In the genomic region with DNA sequence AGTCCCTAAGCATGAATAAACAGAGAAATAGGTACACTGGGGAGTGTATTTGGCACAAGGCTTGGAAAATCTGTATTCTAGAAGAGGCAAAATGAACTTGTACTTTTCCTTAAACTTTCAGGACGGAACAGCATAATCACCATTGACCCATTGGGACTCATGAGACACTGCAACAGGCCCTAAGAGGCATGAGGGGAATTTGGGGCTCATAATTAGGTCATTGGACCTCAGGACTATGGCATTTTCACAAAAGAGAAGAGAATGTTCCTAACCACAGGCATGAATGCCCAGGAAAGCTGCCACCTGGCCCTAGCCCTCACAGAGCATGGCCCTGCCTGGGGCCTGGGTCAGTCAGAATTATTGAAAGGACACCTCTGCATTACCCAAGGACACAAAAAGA, we compare ENCODE assay signal across 26 cellular contexts.
"Had no signal": no experiment of that assay in that cellular context is flagged by ENCODE, and none has a peak within 500 bp of the region (broad histone marks: within the 10 kb centered on the region; RNA-seq: fewer than 3 reads in every experiment).

No MANE protein-coding gene starts in this region.

- H3K4me3 ChIP-seq: coronary artery, hepatocyte, left ventricle myocardium inferior, lower lobe of right lung, psoas muscle, right lobe of liver, stomach, thoracic aorta, transverse colon had no signal

- H3K79me2 ChIP-seq: hepatocyte, parathyroid adenoma had no signal

- DNase-seq: effector CD4-positive, alpha-beta T cell; endodermal cell; erythroblast; foreskin melanocyte; head of caudate nucleus; kidney; left cardiac atrium; left ventricle myocardium inferior; lower lobe of right lung; mesenchymal stem cell; midbrain; naive B cell; psoas muscle; retina; right lobe of liver; small intestine; stimulated activated CD4-positive, alpha-beta T cell treated with anti-CD3 and anti-CD28 coated beads, Interleukin-12 subunit alpha, Interleukin-12 subunit beta, amount 100 ng/mL, for 4 hours; stimulated activated naive CD4-positive, alpha-beta T cell; stomach; substantia nigra; transverse colon had no signal

- H3K27me3 ChIP-seq: hepatocyte, right lobe of liver, stomach, transverse colon had no signal

- ATAC-seq: left cardiac atrium, lower lobe of right lung, psoas muscle, right lobe of liver had no signal

- H3K4me1 Mint-ChIP-seq: naive B cell, nephron had no signal

- H3K9me3 ChIP-seq: left ventricle myocardium inferior, lower lobe of right lung, psoas muscle, right lobe of liver, stomach, thoracic aorta, transverse colon had no signal

- H3K9me3 Mint-ChIP-seq: endodermal cell, naive B cell, nephron had no signal

- H2AFZ ChIP-seq: hepatocyte, parathyroid adenoma had no signal

- H3K27ac Mint-ChIP-seq: endodermal cell, naive B cell, nephron had no signal

- H3K9ac ChIP-seq: parathyroid adenoma had no signal

- H3K36me3 Mint-ChIP-seq: naive B cell had no signal

- H3K36me3 ChIP-seq: left ventricle myocardium inferior, lower lobe of right lung, right lobe of liver, stomach, thoracic aorta, transverse colon had no signal

- H3K4me2 ChIP-seq: hepatocyte had no signal

- H3K4me1 ChIP-seq: left ventricle myocardium inferior, lower lobe of right lung, parathyroid adenoma, psoas muscle, right lobe of liver, stomach, transverse colon had no signal

- H3K4me3 Mint-ChIP-seq: endodermal cell, nephron had no signal

- H3K27ac ChIP-seq: coronary artery, hepatocyte, left ventricle myocardium inferior, lower lobe of right lung, parathyroid adenoma, psoas muscle, right lobe of liver, stomach, thoracic aorta, transverse colon had no signal

- H3K27me3 Mint-ChIP-seq: naive B cell had no signal
